Comparison of ENCODE assay signal across 8 cellular contexts in genomic region chr3:196518999-196519737, GRCh38. TPM values are rescaled to one million over a fixed set of nuclear protein-coding genes. Genes with fewer than 3 reads are reported as not detected.
A peak's percentile ranks its signal among the peaks of the same experiment; 100 is the strongest.
DNase-seq lines count a peak whose midpoint lies in the region; ATAC-seq and TF ChIP-seq lines count a peak whose summit lies in the region.

No MANE protein-coding gene starts in this region.

- TF ChIP-seq CTCF in AG09309 (IDR thresholded peaks at IDR 0.05; ENCODE audit: control insufficient read depth, insufficient read depth, low read depth, low read length, missing control alignments) (peak; percentile 61), GM12874 (IDR thresholded peaks at IDR 0.05; ENCODE audit: insufficient read depth, low read depth, low read length) (peak; percentile 16; the same call in 1 of the 2 replicates), progenitor cell of endocrine pancreas (IDR thresholded peaks at IDR 0.05; ENCODE audit: unreplicated experiment) (peak; percentile 13)

- ATAC-seq in GM18907 (IDR thresholded peaks at IDR 0.05; ENCODE audit: unreplicated experiment): no peak

- H3K4me1 Mint-ChIP-seq in progenitor cell of endocrine pancreas (ENCODE audit: low read depth): no peaks in the 10 kb centered on the region

- DNase-seq in AG09309 (ENCODE audit: low read depth): no peak
- DNase-seq in NK-92 treated with Interleukin-12 subunit alpha and Interleukin-12 subunit beta, amount 100 ng/mL, for 24 hours (lab: John Stamatoyannopoulos, UW): peak; percentile 72
- peak; percentile 32 for DNase-seq in activated T-cell treated with anti-CD3 and anti-CD28 coated beads for 1 hour (ENCODE audit: low read depth)
- peak; percentile 81 for DNase-seq in fibroblast of peridontal ligament (ENCODE audit: extremely low read depth)
- DNase-seq in progenitor cell of endocrine pancreas (ENCODE audit: low spot score, unreplicated experiment): no peak
- DNase-seq in HuH-7.5 (ENCODE audit: low spot score): no peak

- H3K9me3 Mint-ChIP-seq in progenitor cell of endocrine pancreas (ENCODE audit: low read depth): peaks cover 41% of the 10 kb centered on the region

- H3K27ac Mint-ChIP-seq in progenitor cell of endocrine pancreas: no peak overlapping the region

- no peak overlapping the region for H3K4me3 Mint-ChIP-seq in progenitor cell of endocrine pancreas (ENCODE audit: low read depth)

- no peak overlapping the region for H3K4me3 ChIP-seq in AG09309 (ENCODE audit: control insufficient read depth, low read depth, low read length)

- no peaks in the 10 kb centered on the region for H3K27me3 Mint-ChIP-seq in progenitor cell of endocrine pancreas

- H3K36me3 Mint-ChIP-seq in progenitor cell of endocrine pancreas (ENCODE audit: insufficient read depth): peaks cover 3% of the 10 kb centered on the region

RNA-seq across cellular contexts. Expression of gene SMCO1, which starts 4.0 kb away (rescaled TPM):
- total RNA-seq in progenitor cell of endocrine pancreas: not detected in 2 replicates

RNA-seq across cellular contexts. Expression of gene RNF168, which starts 15.6 kb away (rescaled TPM):
- total RNA-seq in progenitor cell of endocrine pancreas: 25.4 and 26.4 TPM in 2 replicates

RNA-seq across cellular contexts. Expression of gene WDR53, which starts 49.2 kb away (rescaled TPM):
- total RNA-seq in progenitor cell of endocrine pancreas: 13.1 and 15.2 TPM in 2 replicates

RNA-seq across cellular contexts. Expression of gene FBXO45, which starts 49.3 kb away (rescaled TPM):
- total RNA-seq in progenitor cell of endocrine pancreas: 13.0 and 13.1 TPM in 2 replicates

Comparison
In these comparisons a context has a peak if more than half of its experiments do, and no peak if none do; other contexts are left out.
1. DNase-seq: peak in NK-92 treated with Interleukin-12 subunit alpha and Interleukin-12 subunit beta, amount 100 ng/mL, for 24 hours (single experiment), activated T-cell treated with anti-CD3 and anti-CD28 coated beads for 1 hour (single experiment) and fibroblast of peridontal ligament (single experiment); none in AG09309 (single experiment), progenitor cell of endocrine pancreas (single experiment) and HuH-7.5 (single experiment).
2. Peak in every context shown above with its lines, with median percentiles within 50 percentile points of each other: CTCF ChIP-seq.